Comparison of ENCODE assay signal across 27 cellular contexts in genomic region chr3:184552296-184552695, GRCh38. TPM values are rescaled to one million over a fixed set of nuclear protein-coding genes. Genes with fewer than 3 reads are reported as not detected.
"Had no signal": no experiment of that assay in that cellular context is flagged by ENCODE, and none has a peak within 500 bp of the region (broad histone marks: within the 10 kb centered on the region; RNA-seq: fewer than 3 reads in every experiment).

No MANE protein-coding gene starts in this region.

- H3K4me3 ChIP-seq: coronary artery, esophagus squamous epithelium, heart right ventricle, lung, pancreas, right lobe of liver, stomach, thyroid gland had no signal

- H3K4me1 ChIP-seq: pancreas, right lobe of liver had no signal

- H3K4me1 Mint-ChIP-seq: memory B cell, natural killer cell had no signal

- H3K27ac Mint-ChIP-seq: effector memory CD8-positive, alpha-beta T cell; memory B cell; natural killer cell; progenitor cell of endocrine pancreas had no signal

- H3K9me3 ChIP-seq: esophagus squamous epithelium, heart right ventricle, neutrophil, pancreas, right lobe of liver, stomach, thyroid gland had no signal

- DNase-seq: dermis blood vessel endothelial cell; effector memory CD8-positive, alpha-beta T cell; erythroblast; esophagus squamous epithelium; foreskin melanocyte; glutamatergic neuron; heart right ventricle; hypothalamus; kidney; natural killer cell; pancreas; right lobe of liver; small intestine; stimulated activated CD4-positive, alpha-beta T cell treated with anti-CD3 and anti-CD28 coated beads, Interleukin-12 subunit alpha, Interleukin-12 subunit beta, amount 100 ng/mL, for 4 hours; stimulated activated CD4-positive, alpha-beta T cell treated with anti-CD3 and anti-CD28 coated beads, Interleukin-1b, Interleukin-23, amount 100 ng/mL, for 48 hours; stimulated activated CD4-positive, alpha-beta T cell treated with anti-CD3 and anti-CD28 coated beads, Interleukin-4, amount 100 ng/mL, for 1 hour; stimulated activated CD8-positive, alpha-beta memory T cell treated with anti-CD3 and anti-CD28 coated beads, Interleukin-4, amount 100 ng/mL, for 48 hours; stimulated activated naive CD4-positive, alpha-beta T cell treated with Interleukin-2 at 50 U/mL for 16 hours; stomach; thyroid gland; trophoblast cell had no signal

- H3K36me3 ChIP-seq: esophagus squamous epithelium, heart right ventricle, neutrophil, pancreas, right lobe of liver, stomach, thyroid gland had no signal

- H3K27me3 ChIP-seq: pancreas, right lobe of liver, thyroid gland had no signal

- H3K4me3 Mint-ChIP-seq: effector memory CD8-positive, alpha-beta T cell; memory B cell; natural killer cell had no signal

- H3K9me3 Mint-ChIP-seq: effector memory CD8-positive, alpha-beta T cell; memory B cell; natural killer cell had no signal

- H3K27ac ChIP-seq: coronary artery, esophagus squamous epithelium, heart right ventricle, neutrophil, pancreas, right lobe of liver, stomach, thyroid gland had no signal

- H3K36me3 Mint-ChIP-seq: memory B cell, natural killer cell had no signal

- ATAC-seq: effector memory CD8-positive, alpha-beta T cell; heart right ventricle; left lobe of liver; natural killer cell; pancreas; right lobe of liver had no signal

RNA-seq across cellular contexts. Expression of gene EPHB3, which starts 9.3 kb away (rescaled TPM):
- total RNA-seq: natural killer cell had no signal
